In genomic region chr2:30402441-30403182, GRCh38 we compare ENCODE assay signal across 19 cellular contexts. TPM values are rescaled to one million over a fixed set of nuclear protein-coding genes. Genes with fewer than 3 reads are reported as not detected.
DNase-seq lines count a peak whose midpoint lies in the region; ATAC-seq and TF ChIP-seq lines count a peak whose summit lies in the region.
"Had no signal": no experiment of that assay in that cellular context is flagged by ENCODE, and none has a peak within 500 bp of the region (broad histone marks: within the 10 kb centered on the region; RNA-seq: fewer than 3 reads in every experiment).

No MANE protein-coding gene starts in this region.

- H3K27me3 Mint-ChIP-seq in CD4-positive, CD25-positive, alpha-beta regulatory T cell, result no peaks in the 10 kb centered on the region

- H2AFZ ChIP-seq in PC-3 (ENCODE audit: low read length), result no peak overlapping the region

- H3K36me3 ChIP-seq in CD4-positive, CD25-positive, alpha-beta regulatory T cell (ENCODE audit: control insufficient read depth, insufficient read depth, low read length), result no peaks in the 10 kb centered on the region
- no peaks in the 10 kb centered on the region for H3K36me3 ChIP-seq in PC-3 (ENCODE audit: low read depth, low read length)
- H3K36me3 ChIP-seq in lower lobe of right lung, result no peaks in the 10 kb centered on the region
- no peaks in the 10 kb centered on the region for H3K36me3 ChIP-seq in sigmoid colon
- H3K36me3 ChIP-seq: BLaER1 had no signal

- no peak for TF ChIP-seq POLR2A in sigmoid colon (IDR thresholded peaks at IDR 0.05)

- CTCF ChIA-PET in PC-3 (lab: Charles Lee), result interaction anchor here (0.5 kb wide), 1 partner anchor 256 kb away, joined by 9 read pairs; no protein-coding TSS in a partner anchor

- H3K27ac ChIP-seq in CD4-positive, CD25-positive, alpha-beta regulatory T cell (ENCODE audit: insufficient read depth, low read length, poor library complexity, severe bottlenecking), result no peak overlapping the region
- no peak overlapping the region for H3K27ac ChIP-seq in PC-3 (ENCODE audit: low read length)
- peak overlapping the region; percentile 40 for H3K27ac ChIP-seq in lower lobe of right lung
- H3K27ac ChIP-seq in sigmoid colon, result peak overlapping the region; percentile 39 to 70 (median 60)
- H3K27ac ChIP-seq: BLaER1 had no signal

- H3K27me3 ChIP-seq in CD4-positive, CD25-positive, alpha-beta regulatory T cell (ENCODE audit: control insufficient read depth, insufficient read depth, low read length), result no peaks in the 10 kb centered on the region
- H3K27me3 ChIP-seq in PC-3 (ENCODE audit: low read length), result peaks cover 54% of the 10 kb centered on the region
- H3K27me3 ChIP-seq in lower lobe of right lung (ENCODE audit: low read depth), result no peaks in the 10 kb centered on the region
- no peaks in the 10 kb centered on the region for H3K27me3 ChIP-seq in sigmoid colon
- H3K27me3 ChIP-seq: BLaER1 had no signal

- H3K9me3 Mint-ChIP-seq in CD4-positive, CD25-positive, alpha-beta regulatory T cell, result no peaks in the 10 kb centered on the region
- H3K9me3 Mint-ChIP-seq: CD8-positive, alpha-beta memory T cell had no signal

- intact Hi-C loops in PC-3 (cut with micrococcal nuclease) (no loop called here), lower lobe of right lung (cut with DNase I) (no loop called here), sigmoid colon (cut with DNase I) (loop anchor here (2.0 to 5.0 kb wide), 2 partner anchors 40 to 44 kb away; partner anchors contain the start of gene LCLAT1)

- H3K9me2 ChIP-seq in PC-3 (replicated peaks; ENCODE audit: low read length), result no peaks in the 10 kb centered on the region

- ATAC-seq in CD4-positive, CD25-positive, alpha-beta regulatory T cell (ENCODE audit: low read depth in 2 of 2), result no peak
- ATAC-seq in PC-3, result peak; percentile 67
- ATAC-seq in lower lobe of right lung, result no peak
- no peak for ATAC-seq in GM21367 (IDR thresholded peaks at IDR 0.05; ENCODE audit: unreplicated experiment)
- no peak for ATAC-seq in HG02885 (IDR thresholded peaks at IDR 0.05; ENCODE audit: poor library complexity, unreplicated experiment)
- ATAC-seq: HepG2 had no signal

- 22 to 61% methylated on average over 5 of the region's 5 CpGs for WGBS in sigmoid colon, 2 donors

- DNase-seq in CD4-positive, CD25-positive, alpha-beta regulatory T cell, result no peak
- DNase-seq in PC-3 (peak; percentile 17), lower lobe of right lung (no peak), sigmoid colon (no peak)
- DNase-seq in stimulated activated naive CD4-positive, alpha-beta T cell (lab: John Stamatoyannopoulos, UW), result no peak
- DNase-seq: CD8-positive, alpha-beta memory T cell; DMS53; KG1; MV-4-11; NCI-H1417; NCI-H187; NCI-H2107; NCI-H510A; NCI-H774; Right ventricle myocardium superior had no signal

- H3K4me3 ChIP-seq in CD4-positive, CD25-positive, alpha-beta regulatory T cell (ENCODE audit: low read depth, low read length), result no peak overlapping the region
- H3K4me3 ChIP-seq in PC-3 (ENCODE audit: low read length) (no peak overlapping the region), lower lobe of right lung (no peak overlapping the region), sigmoid colon (no peak overlapping the region)
- H3K4me3 ChIP-seq: BLaER1 had no signal

- no peak overlapping the region for H3K4me2 ChIP-seq in PC-3 (ENCODE audit: low read length)
- H3K4me2 ChIP-seq: BLaER1 had no signal

- H3K79me2 ChIP-seq in PC-3 (ENCODE audit: low read length), result no peaks in the 10 kb centered on the region

- H3K9me3 ChIP-seq in CD4-positive, CD25-positive, alpha-beta regulatory T cell (ENCODE audit: control insufficient read depth in 2 of 2, low read length in 2 of 2), result no peaks in the 10 kb centered on the region
- H3K9me3 ChIP-seq in PC-3 (ENCODE audit: low read length) (no peaks in the 10 kb centered on the region), lower lobe of right lung (no peaks in the 10 kb centered on the region), sigmoid colon (no peaks in the 10 kb centered on the region)
- H3K9me3 ChIP-seq: BLaER1 had no signal

- H3K27ac Mint-ChIP-seq in CD4-positive, CD25-positive, alpha-beta regulatory T cell, result peak overlapping the region in 2 of 3 donors; percentile 29 to 34

- no peak for TF ChIP-seq CTCF in PC-3 (conservative IDR thresholded peaks at IDR 0.05; ENCODE audit: low read depth, low read length)
- TF ChIP-seq CTCF in lower lobe of right lung (IDR thresholded peaks at IDR 0.05), result no peak
- TF ChIP-seq CTCF in sigmoid colon (IDR thresholded peaks at IDR 0.05), result no peak

- H3K4me1 ChIP-seq in CD4-positive, CD25-positive, alpha-beta regulatory T cell (ENCODE audit: control insufficient read depth, insufficient read depth, low read length, poor library complexity, severe bottlenecking), result no peaks in the 10 kb centered on the region
- no peaks in the 10 kb centered on the region for H3K4me1 ChIP-seq in PC-3 (ENCODE audit: insufficient read depth, low read length)
- H3K4me1 ChIP-seq in lower lobe of right lung, result peaks cover 5% of the 10 kb centered on the region
- peaks cover 0 to 82% (median 74%) of the 10 kb centered on the region in 4 donors for H3K4me1 ChIP-seq in sigmoid colon

- H4K20me1 ChIP-seq in PC-3 (ENCODE audit: low read length), result no peaks in the 10 kb centered on the region
- H4K20me1 ChIP-seq: BLaER1 had no signal

- no peak overlapping the region for H3K9ac ChIP-seq in PC-3 (ENCODE audit: low read length)
- H3K9ac ChIP-seq: BLaER1 had no signal

- H3K36me3 Mint-ChIP-seq in CD4-positive, CD25-positive, alpha-beta regulatory T cell, result peaks cover 3% of the 10 kb centered on the region
- H3K36me3 Mint-ChIP-seq: CD8-positive, alpha-beta memory T cell had no signal

- no peak overlapping the region for H3K4me3 Mint-ChIP-seq in CD4-positive, CD25-positive, alpha-beta regulatory T cell
- H3K4me3 Mint-ChIP-seq: CD8-positive, alpha-beta memory T cell had no signal

- H3F3A ChIP-seq in PC-3 (ENCODE audit: low read length, unreplicated experiment), result no peaks in the 10 kb centered on the region

- TF ChIP-seq EP300 in sigmoid colon (IDR thresholded peaks at IDR 0.05), result no peak

- no TSS peak for BruUV-seq in PC-3 (replicated peaks; lab: Mats Ljungman, UMichigan)

- POLR2A ChIA-PET in PC-3 (lab: Charles Lee; ENCODE audit: unreplicated experiment), result interaction anchor here (0.7 kb wide), 1 partner anchor 14 kb away, joined by 8 read pairs; no protein-coding TSS in a partner anchor

- peaks cover 0 to 7% (median under 1%) of the 10 kb centered on the region in 4 donors for H3K4me1 Mint-ChIP-seq in CD4-positive, CD25-positive, alpha-beta regulatory T cell
- H3K4me1 Mint-ChIP-seq: CD8-positive, alpha-beta memory T cell had no signal

RNA-seq across cellular contexts. Expression of gene LCLAT1, which starts 44.4 kb away (rescaled TPM):
- total RNA-seq in CD4-positive, CD25-positive, alpha-beta regulatory T cell, result 17.6 TPM
- polyA plus RNA-seq in CD4-positive, CD25-positive, alpha-beta regulatory T cell, result 10 to 100 TPM in 1 of 4 donors, 1 to 10 TPM in 3; 4.8 to 25.2 (median 7.6) TPM
- total RNA-seq in PC-3 (2014; rRNA removed) (19.5 and 22.0 TPM in 2 replicates), lower lobe of right lung (13.0 TPM), sigmoid colon (10 to 100 TPM; 10.0 to 17.2 (median 13.4) TPM)
- 1 to 10 TPM; 1.2 to 5.9 (median 1.4) TPM for polyA plus RNA-seq in sigmoid colon

Comparison
In these comparisons a context has a peak if more than half of its experiments do, and no peak if none do; other contexts are left out.
1. H3K27ac ChIP-seq: peak in lower lobe of right lung (single experiment) and sigmoid colon (4 of 4); none in CD4-positive, CD25-positive, alpha-beta regulatory T cell (single experiment) and PC-3 (single experiment).